28 cellular contexts compared by ENCODE assay signal in genomic region chrX:701673-702072, GRCh38.
"Had no signal": no experiment of that assay in that cellular context is flagged by ENCODE, and none has a peak within 500 bp of the region (broad histone marks: within the 10 kb centered on the region; RNA-seq: fewer than 3 reads in every experiment).

No MANE protein-coding gene starts in this region.

- H3K9me3 ChIP-seq: adrenal gland, colonic mucosa had no signal

- H3K27me3 ChIP-seq: adrenal gland, body of pancreas, colonic mucosa, esophagus squamous epithelium had no signal

- DNase-seq: activated CD4-positive, alpha-beta memory T cell treated with anti-CD3 and anti-CD28 coated beads for 36 hours; activated CD4-positive, alpha-beta T cell treated with anti-CD3 and anti-CD28 coated beads for 36 hours; activated CD4-positive, alpha-beta T cell treated with anti-CD3 and anti-CD28 coated beads, Interleukin-2, amount 10 ng/mL, durations not matched to agents 24 days and 14 days; activated CD4-positive, CD25-positive, alpha-beta regulatory T cell; activated CD4-positive, CD25-positive, alpha-beta regulatory T cell treated with anti-CD3 and anti-CD28 coated beads, Interleukin-2, amount 50 U/mL, for 72 hours; activated CD8-positive, alpha-beta memory T cell treated with anti-CD3 and anti-CD28 coated beads, Interleukin-2, amount 10 ng/mL, durations not matched to agents 7 days and 5 days; activated CD8-positive, alpha-beta memory T cell treated with anti-CD3 and anti-CD28 coated beads, Interleukin-2, amount 50 U/mL, for 4 hours; activated CD8-positive, alpha-beta T cell treated with anti-CD3 and anti-CD28 coated beads, Interleukin-2, amount 10 ng/mL, durations not matched to agents 7 days and 5 days; activated effector memory CD4-positive, alpha-beta T cell treated with anti-CD3 and anti-CD28 coated beads, Interleukin-2, amount 50 U/mL, for 16 hours; activated naive CD4-positive, alpha-beta T cell treated with anti-CD3 and anti-CD28 coated beads for 36 hours; activated naive CD8-positive, alpha-beta T cell treated with anti-CD3 and anti-CD28 coated beads for 36 hours; activated naive CD8-positive, alpha-beta T cell treated with anti-CD3 and anti-CD28 coated beads, Interleukin-2, amount 50 U/mL, for 24 hours; activated T-cell treated with anti-CD3 and anti-CD28 coated beads, Interleukin-2, amount 50 U/mL, for 1 hour; activated T-cell treated with anti-CD3 and anti-CD28 coated beads, Interleukin-2, amount 50 U/mL, for 48 hours; amygdala; aorta; body of pancreas; central memory CD4-positive, alpha-beta T cell; cerebellar nuclear complex; colonic mucosa; dorsolateral prefrontal cortex; effector memory CD4-positive, alpha-beta T cell; esophagus squamous epithelium; foreskin melanocyte; glutamatergic neuron; T-helper 2 cell had no signal

- H3K4me3 ChIP-seq: adrenal gland, body of pancreas, colonic mucosa, dorsolateral prefrontal cortex, esophagus squamous epithelium had no signal

- H3K27ac ChIP-seq: adrenal gland, body of pancreas, colonic mucosa, dorsolateral prefrontal cortex, epithelial cell of prostate, esophagus squamous epithelium had no signal

- ATAC-seq: activated CD4-positive, alpha-beta T cell treated with anti-CD3 and anti-CD28 coated beads for 36 hours; activated CD8-positive, alpha-beta memory T cell treated with anti-CD3 and anti-CD28 coated beads, Interleukin-2, amount 10 ng/mL, durations not matched to agents 7 days and 5 days; activated CD8-positive, alpha-beta T cell treated with anti-CD3 and anti-CD28 coated beads, Interleukin-2, amount 10 ng/mL, durations not matched to agents 7 days and 5 days; activated naive CD8-positive, alpha-beta T cell treated with anti-CD3 and anti-CD28 coated beads, Interleukin-2, amount 50 U/mL, for 24 hours; body of pancreas had no signal

- H3K36me3 ChIP-seq: adrenal gland, colonic mucosa, esophagus squamous epithelium had no signal

- H3K4me1 ChIP-seq: adrenal gland, body of pancreas, colonic mucosa, esophagus squamous epithelium had no signal
